14 cellular contexts compared by ENCODE assay signal in the genomic region with DNA sequence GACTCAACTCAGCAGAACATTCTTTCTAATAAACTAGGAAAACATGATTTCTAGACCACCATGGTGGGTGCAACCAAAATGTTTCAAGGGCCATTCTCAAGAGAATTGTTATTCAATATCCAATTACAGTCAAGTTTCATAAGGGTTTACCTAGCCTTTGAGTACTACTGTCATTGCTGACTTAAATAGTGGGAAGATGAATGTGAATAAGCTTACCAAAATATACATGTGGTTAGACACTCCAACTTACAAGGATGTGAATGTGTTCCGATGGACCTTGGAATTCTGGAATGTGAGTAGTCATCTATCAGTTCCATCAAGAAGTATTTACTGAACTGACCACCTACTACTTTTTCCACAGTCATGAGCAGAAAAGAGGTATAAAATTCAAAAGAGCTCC. TPM values are rescaled to one million over a fixed set of nuclear protein-coding genes. Genes with fewer than 3 reads are reported as not detected.
DNase-seq lines count a peak whose midpoint lies in the region; ATAC-seq, FAIRE-seq and TF ChIP-seq lines count a peak whose summit lies in the region.
"Had no signal": no experiment of that assay in that cellular context is flagged by ENCODE, and none has a peak within 500 bp of the region (broad histone marks: within the 10 kb centered on the region; RNA-seq: fewer than 3 reads in every experiment).

No MANE protein-coding gene starts in this region.

- H3K4me1 Mint-ChIP-seq in activated naive CD8-positive, alpha-beta T cell treated with anti-CD3 and anti-CD28 coated beads for 36 hours = no peaks in the 10 kb centered on the region

- H3K79me2 ChIP-seq in ACC112 (ENCODE audit: control insufficient read depth, insufficient read depth, low read length, unreplicated experiment) = peaks cover 93% of the 10 kb centered on the region
- peaks cover 92% of the 10 kb centered on the region for H3K79me2 ChIP-seq in keratinocyte (ENCODE audit: control insufficient read depth, insufficient read depth, low read length)

- intact Hi-C loops in A673 (cut with micrococcal nuclease; ENCODE audit: unreplicated experiment) = no loop called here

- no peak for TF ChIP-seq CTCF in keratinocyte (optimal IDR thresholded peaks at IDR 0.05 in 1 of 3, IDR thresholded peaks at IDR 0.05 in 1 of 3, conservative IDR thresholded peaks at IDR 0.05 in 1 of 3; ENCODE audit: extremely low read depth in 1 of 3, insufficient read depth in 2 of 3, low read length in 3 of 3)
- no peak for TF ChIP-seq CTCF in A673 (conservative IDR thresholded peaks at IDR 0.05; ENCODE audit: low read depth, low read length)

- no peak for ATAC-seq in HG03280 (IDR thresholded peaks at IDR 0.05; ENCODE audit: unreplicated experiment)
- ATAC-seq: K562 had no signal

- H3K36me3 Mint-ChIP-seq in activated naive CD8-positive, alpha-beta T cell treated with anti-CD3 and anti-CD28 coated beads for 36 hours = no peaks in the 10 kb centered on the region
- H3K36me3 Mint-ChIP-seq: mesothelial cell of epicardium had no signal

- no peaks in the 10 kb centered on the region for H4K20me1 ChIP-seq in keratinocyte (ENCODE audit: control insufficient read depth, extremely low read depth, insufficient read depth, low read length)

- H3K9me1 ChIP-seq in keratinocyte (ENCODE audit: control insufficient read depth, extremely low read depth, insufficient read depth, low read length) = no peaks in the 10 kb centered on the region

- H3K27ac Mint-ChIP-seq in activated naive CD8-positive, alpha-beta T cell treated with anti-CD3 and anti-CD28 coated beads for 36 hours = no peak overlapping the region

- H3K4me3 ChIP-seq in ACC112 (ENCODE audit: low read depth, low read length) (peak overlapping the region; percentile 69), adipocyte (ENCODE audit: low read length) (peak overlapping the region; percentile 64), keratinocyte (ENCODE audit: control insufficient read depth in 2 of 3, extremely low read depth in 1 of 3, insufficient read depth in 2 of 3, low read depth in 1 of 3, low read length in 3 of 3) (no peak overlapping the region), A673 (ENCODE audit: low read depth, low read length, poor library complexity, severe bottlenecking) (no peak overlapping the region)
- H3K4me3 ChIP-seq: dorsolateral prefrontal cortex, K562 had no signal

- POLR2A ChIA-PET in A673 (lab: Charles Lee; ENCODE audit: low non-redundant PET) = no interaction called here

- peak; percentile 84 for FAIRE-seq in H54 (lab: Jason Lieb, UNC)
- FAIRE-seq in keratinocyte (lab: Jason Lieb, UNC) = peak; percentile 74
- FAIRE-seq: K562 had no signal

- CTCF ChIA-PET in A673 (lab: Charles Lee) = no interaction called here

- DNase-seq in H54 (ENCODE audit: insufficient read length, low spot score) (no peak), adipocyte (ENCODE audit: low read depth) (peak; percentile 47), keratinocyte (ENCODE audit: low read depth, low spot score) (no peak), hepatic stellate cell (ENCODE audit: low spot score) (no peak), A673 (ENCODE audit: low spot score) (no peak)
- DNase-seq in activated naive CD8-positive, alpha-beta T cell treated with anti-CD3 and anti-CD28 coated beads for 36 hours = no peak
- DNase-seq: activated naive CD4-positive, alpha-beta T cell treated with Interleukin-2 at 50 U/mL for 16 hours; dorsolateral prefrontal cortex; NCI-H2029 had no signal

- no peak overlapping the region for H3K4me3 Mint-ChIP-seq in activated naive CD8-positive, alpha-beta T cell treated with anti-CD3 and anti-CD28 coated beads for 36 hours
- H3K4me3 Mint-ChIP-seq: mesothelial cell of epicardium had no signal

- H3K9ac ChIP-seq in adipocyte (ENCODE audit: low read length) = no peak overlapping the region
- H3K9ac ChIP-seq in keratinocyte (ENCODE audit: control insufficient read depth, extremely low read depth, insufficient read depth, low read length) = no peak overlapping the region

- dilution Hi-C loops in keratinocyte (cut with MboI; ENCODE audit: extremely low pct_ligation_motif_present, low sequenced_read_pairs) = no loop called here

- H3K4me1 ChIP-seq in ACC112 (ENCODE audit: control insufficient read depth, insufficient read depth, low read length, unreplicated experiment) (peaks cover 96% of the 10 kb centered on the region), adipocyte (ENCODE audit: control insufficient read depth, insufficient read depth, low read length) (peaks cover 79% of the 10 kb centered on the region), keratinocyte (ENCODE audit: control insufficient read depth, extremely low read depth, insufficient read depth, low read length) (peaks cover 57% of the 10 kb centered on the region), A673 (ENCODE audit: insufficient read depth, low read length, poor library complexity, severe bottlenecking) (peaks cover 68% of the 10 kb centered on the region)

- H3K9me3 Mint-ChIP-seq in activated naive CD8-positive, alpha-beta T cell treated with anti-CD3 and anti-CD28 coated beads for 36 hours = no peaks in the 10 kb centered on the region
- H3K9me3 Mint-ChIP-seq: CD14-positive monocyte, mesothelial cell of epicardium had no signal

- H3K27me3 ChIP-seq in ACC112 (ENCODE audit: insufficient read depth, low read length) = no peaks in the 10 kb centered on the region
- H3K27me3 ChIP-seq in adipocyte (replicated peaks; ENCODE audit: control insufficient read depth, insufficient read depth, low read length) = no peaks in the 10 kb centered on the region
- H3K27me3 ChIP-seq in keratinocyte (ENCODE audit: control insufficient read depth, extremely low read depth, insufficient read depth, low read length) = no peaks in the 10 kb centered on the region
- no peaks in the 10 kb centered on the region for H3K27me3 ChIP-seq in A673 (replicated peaks; ENCODE audit: insufficient read depth, low read depth, low read length, poor library complexity)
- H3K27me3 ChIP-seq: dorsolateral prefrontal cortex had no signal

- H3K27me3 Mint-ChIP-seq in activated naive CD8-positive, alpha-beta T cell treated with anti-CD3 and anti-CD28 coated beads for 36 hours = peaks cover 6% of the 10 kb centered on the region

- TF ChIP-seq POLR2A in H54 (IDR thresholded peaks at IDR 0.05; ENCODE audit: low read depth, low read length) = no peak

- H3K27ac ChIP-seq in ACC112 (ENCODE audit: low read depth, low read length) = peak overlapping the region; percentile 99
- H3K27ac ChIP-seq in keratinocyte (ENCODE audit: control insufficient read depth, insufficient read depth, low read length) = no peak overlapping the region
- H3K27ac ChIP-seq in A673 (ENCODE audit: low read depth, low read length, poor library complexity, severe bottlenecking) = no peak overlapping the region

- H3K36me3 ChIP-seq in ACC112 (ENCODE audit: insufficient read depth, low read length) (no peaks in the 10 kb centered on the region), adipocyte (ENCODE audit: control insufficient read depth, insufficient read depth, low read length, severe bottlenecking) (no peaks in the 10 kb centered on the region), keratinocyte (ENCODE audit: control insufficient read depth in 2 of 2, extremely low read depth in 1 of 2, insufficient read depth in 2 of 2, low read length in 2 of 2) (peaks cover 2% of the 10 kb centered on the region in 2 experiments), A673 (ENCODE audit: insufficient read depth, low read length, poor library complexity, severe bottlenecking) (no peaks in the 10 kb centered on the region)

- BruUV-seq in A673 (replicated peaks; lab: Mats Ljungman, UMichigan) = no TSS peak

- H3K4me2 ChIP-seq in keratinocyte (ENCODE audit: control insufficient read depth, extremely low read depth, insufficient read depth, low read depth, low read length) = no peak overlapping the region

- H2AFZ ChIP-seq in ACC112 (ENCODE audit: low read length, unreplicated experiment) = no peak overlapping the region
- no peak overlapping the region for H2AFZ ChIP-seq in keratinocyte (ENCODE audit: control insufficient read depth, low read length)

- H3K9me3 ChIP-seq in adipocyte (ENCODE audit: control insufficient read depth, low read length) = no peaks in the 10 kb centered on the region
- no peaks in the 10 kb centered on the region for H3K9me3 ChIP-seq in keratinocyte (ENCODE audit: control insufficient read depth, low read depth, low read length)
- H3K9me3 ChIP-seq in A673 (ENCODE audit: low read depth, low read length, poor library complexity, severe bottlenecking) = no peaks in the 10 kb centered on the region

RNA-seq across cellular contexts. Expression of gene SH3RF1, which starts 16.9 kb away (rescaled TPM):
- 4.6 to 16.8 TPM (median 9.5 TPM) in 3 replicates for polyA plus RNA-seq in keratinocyte
- 9.4 TPM for polyA plus RNA-seq in keratinocyte (2011; ENCODE audit: low read depth)
- 8.1 and 8.5 TPM in 2 replicates for polyA plus RNA-seq in keratinocyte (2011; cell fraction: cytosol; rRNA removed)
- polyA plus RNA-seq in keratinocyte (2011; cell fraction: nucleus; rRNA removed) = 13.6 and 13.7 TPM in 2 replicates
- polyA plus RNA-seq in keratinocyte (2012; ENCODE audit: low replicate concordance) = 6.4 and 14.3 TPM in 2 replicates
- 38.4 to 53.9 TPM (median 51.6 TPM) in 3 replicates for polyA minus RNA-seq in keratinocyte
- 13.0 TPM for polyA minus RNA-seq in keratinocyte (2011; cell fraction: cytosol; rRNA and poly(A)+ RNA removed)
- 28.0 and 48.9 TPM in 2 replicates for polyA minus RNA-seq in keratinocyte (2011; cell fraction: nucleus; rRNA and poly(A)+ RNA removed)
- total RNA-seq in activated naive CD8-positive, alpha-beta T cell treated with anti-CD3 and anti-CD28 coated beads for 36 hours = under 1 TPM; 0.54 to 0.87 TPM
- 15.3 and 15.4 TPM in 2 replicates for total RNA-seq in A673 (2021)

Comparison
In these comparisons a context has a peak if more than half of its experiments do, and no peak if none do; other contexts are left out.
1. H3K4me3 ChIP-seq: peak in ACC112 (single experiment) and adipocyte (single experiment); none in keratinocyte (0 of 3) and A673 (single experiment).